ENCODE assay signal across 7 cellular contexts in the genomic region with DNA sequence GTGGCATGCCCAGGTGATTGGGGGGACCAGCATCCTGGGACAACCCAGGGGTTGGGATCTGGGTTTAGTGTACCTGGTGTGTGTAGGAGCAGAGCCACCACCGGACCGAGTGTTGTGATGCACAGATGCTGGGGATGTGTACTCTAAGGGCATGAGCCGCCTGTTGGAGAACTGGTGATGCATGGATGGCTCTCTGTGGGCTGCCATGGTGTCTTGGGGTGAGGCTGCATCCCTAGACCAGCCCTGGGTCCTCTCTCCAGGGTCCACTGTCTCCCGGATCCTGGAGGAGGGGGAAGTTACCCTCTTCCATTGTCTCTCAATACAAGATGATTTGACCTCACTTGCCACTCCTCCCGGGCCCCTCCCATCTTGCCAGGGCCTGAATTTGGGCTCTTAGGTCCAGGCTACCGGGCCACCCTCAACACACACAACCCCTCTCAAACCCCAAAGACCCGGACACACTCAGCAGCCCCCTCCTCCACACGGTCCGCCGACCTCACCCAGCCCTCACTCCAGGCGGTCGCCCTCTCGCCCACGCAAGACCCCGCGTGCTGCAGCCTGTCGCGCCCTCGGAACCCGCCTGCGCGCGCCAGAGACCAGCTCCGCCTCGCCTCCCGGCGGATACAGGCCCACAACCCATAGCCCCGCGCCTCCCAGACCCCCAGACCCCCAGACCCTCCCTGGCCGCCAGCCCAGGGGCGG. TPM values are rescaled to one million over a fixed set of nuclear protein-coding genes. Genes with fewer than 3 reads are reported as not detected.
DNase-seq lines count a peak whose midpoint lies in the region; ATAC-seq and TF ChIP-seq lines count a peak whose summit lies in the region.

No MANE protein-coding gene starts in this region.

- H3K9me3 ChIP-seq in right lobe of liver (no peaks in the 10 kb centered on the region), thymus (ENCODE audit: control insufficient read depth) (no peaks in the 10 kb centered on the region)

- 0% methylated on average over 4 of the region's 31 CpGs for WGBS in right lobe of liver (ENCODE audit: insufficient coverage, low coverage, low lambda C conversion rate, missing lambda C conversion rate)
- 14% methylated on average over 31 of the region's 31 CpGs for WGBS in thymus

- intact Hi-C loops in right lobe of liver (cut with DNase I), result no loop called here

- peak overlapping the region in 2 of 3 donors; percentile 36 to 88 for H3K27ac ChIP-seq in right lobe of liver
- peak overlapping the region; percentile 3 for H3K27ac ChIP-seq in thymus (ENCODE audit: low read depth)

- peak; percentile 64 for DNase-seq in GM13976 (ENCODE audit: low spot score)
- DNase-seq in KBM-7, result peak; percentile 30
- peak; percentile 55 for DNase-seq in cerebellum (ENCODE audit: low spot score)
- DNase-seq in right lobe of liver, result no peak
- no peak for DNase-seq in NOMO-1 treated with dmso at 0.1 percent for 144 hours (lab: John Stamatoyannopoulos, UW; ENCODE audit: unreplicated experiment)
- DNase-seq in occipital lobe (lab: John Stamatoyannopoulos, UW), result no peak

- ATAC-seq in right lobe of liver, result no peak

- peak overlapping the region; percentile 61 to 83 (median 70) for H3K4me3 ChIP-seq in right lobe of liver
- H3K4me3 ChIP-seq in thymus (ENCODE audit: low read length), result peak overlapping the region; percentile 53

- H3K27me3 ChIP-seq in right lobe of liver, result no peaks in the 10 kb centered on the region
- peaks cover 12% of the 10 kb centered on the region for H3K27me3 ChIP-seq in thymus (ENCODE audit: control insufficient read depth, insufficient read depth)

- peaks cover 0 to 10% (median 0%) of the 10 kb centered on the region in 4 donors for H3K36me3 ChIP-seq in right lobe of liver
- no peaks in the 10 kb centered on the region for H3K36me3 ChIP-seq in thymus (ENCODE audit: control insufficient read depth, insufficient read depth)

- peaks cover 0 to 28% (median 9%) of the 10 kb centered on the region in 4 donors for H3K4me1 ChIP-seq in right lobe of liver
- H3K4me1 ChIP-seq in thymus (ENCODE audit: control insufficient read depth, insufficient read depth, low read length), result peaks cover 4% of the 10 kb centered on the region

- TF ChIP-seq CTCF in GM13976 (IDR thresholded peaks at IDR 0.05; ENCODE audit: borderline replicate concordance, control extremely low read depth, extremely low read depth, insufficient read depth, missing control alignments) (no peak), right lobe of liver (IDR thresholded peaks at IDR 0.05) (no peak)

- in situ Hi-C loops in GM13976 (cut with MboI; ENCODE audit: low sequenced_read_pairs, unreplicated experiment) (no loop called here), KBM-7 (cut with MboI; ENCODE audit: low pct_unique_long_range_greater_than_20kb, low sequenced_read_pairs) (no loop called here)

- no peak for TF ChIP-seq POLR2A in right lobe of liver (IDR thresholded peaks at IDR 0.05)

RNA-seq across cellular contexts. Expression of a gene that starts 0.6 kb away (rescaled TPM):
- 10.8 TPM for total RNA-seq in cerebellum
- 10 to 100 TPM; 11.8 to 28.0 (median 21.5) TPM for total RNA-seq in right lobe of liver
- 7.7 TPM for polyA plus RNA-seq in thymus
- 5.3 TPM for total RNA-seq in occipital lobe

RNA-seq across cellular contexts. Expression of a gene that starts 10.7 kb away (rescaled TPM):
- total RNA-seq in cerebellum (4.9 TPM), right lobe of liver (100 to 1,000 TPM in 5 of 6 experiments, 10 to 100 TPM in 1; 97.6 to 154 (median 140) TPM), occipital lobe (2.2 TPM)
- polyA plus RNA-seq in thymus, result 26.4 TPM

RNA-seq across cellular contexts. Expression of a gene that starts 36.5 kb away (rescaled TPM):
- 121 TPM for total RNA-seq in cerebellum
- 100 to 1,000 TPM in 2 of 6 experiments, 10 to 100 TPM in 4; 43.3 to 180 (median 53.4) TPM for total RNA-seq in right lobe of liver
- 95.7 TPM for polyA plus RNA-seq in thymus
- 124 TPM for total RNA-seq in occipital lobe

RNA-seq across cellular contexts. Expression of a gene that starts 37.4 kb away (rescaled TPM):
- total RNA-seq in cerebellum (39.1 TPM), right lobe of liver (100 to 1,000 TPM in 5 of 6 experiments, 10 to 100 TPM in 1; 94.0 to 281 (median 213) TPM), occipital lobe (48.7 TPM)
- polyA plus RNA-seq in thymus, result 54.1 TPM

Comparison
In these comparisons a context has a peak if more than half of its experiments do, and no peak if none do; other contexts are left out.
1. DNase-seq: peak in GM13976 (single experiment), KBM-7 (single experiment) and cerebellum (single experiment); none in right lobe of liver (0 of 3), NOMO-1 treated with dmso at 0.1 percent for 144 hours (single experiment) and occipital lobe (single experiment).
2. RNA of a gene that starts 10.7 kb away (total RNA-seq): 97.6 to 154 TPM in right lobe of liver; 4.9 TPM in cerebellum (single experiment) and 2.2 TPM in occipital lobe (single experiment); every median in the first group is over 10 times any median in the second.